ENCODE assay signal across 12 cellular contexts in genomic region chr14:60655114-60655897, GRCh38. TPM values are rescaled to one million over a fixed set of nuclear protein-coding genes. Genes with fewer than 3 reads are reported as not detected.
DNase-seq lines count a peak whose midpoint lies in the region; ATAC-seq and TF ChIP-seq lines count a peak whose summit lies in the region.
"Had no signal": no experiment of that assay in that cellular context is flagged by ENCODE, and none has a peak within 500 bp of the region (broad histone marks: within the 10 kb centered on the region; RNA-seq: fewer than 3 reads in every experiment).

No MANE protein-coding gene starts in this region.

- H3K27me3 Mint-ChIP-seq in activated naive CD4-positive, alpha-beta T cell treated with anti-CD3 and anti-CD28 coated beads, Interleukin-2, amount 50 U/mL, for 24 hours = peaks cover 79% of the 10 kb centered on the region
- H3K27me3 Mint-ChIP-seq in T-helper 17 cell = peaks cover 91% of the 10 kb centered on the region
- H3K27me3 Mint-ChIP-seq in immature natural killer cell (ENCODE audit: low read depth in 3 of 3) = peaks cover 32 to 73% (median 35%) of the 10 kb centered on the region in 3 donors
- H3K27me3 Mint-ChIP-seq in stimulated activated naive B cell treated with anti-CD40 and anti-IgM and Interleukin-4, amounts not matched to agents 10 μg/mL and 1 μg/mL and 100 μg/mL, for 72 hours = peaks cover 75 to 90% of the 10 kb centered on the region in 2 donors

- H3K27ac Mint-ChIP-seq in activated naive CD4-positive, alpha-beta T cell treated with anti-CD3 and anti-CD28 coated beads, Interleukin-2, amount 50 U/mL, for 24 hours = no peak overlapping the region
- H3K27ac Mint-ChIP-seq in T-helper 17 cell = no peak overlapping the region
- no peak overlapping the region for H3K27ac Mint-ChIP-seq in immature natural killer cell
- peak overlapping the region; percentile 84 for H3K27ac Mint-ChIP-seq in stimulated activated naive B cell treated with anti-CD40 and anti-IgM and Interleukin-4, amounts not matched to agents 10 μg/mL and 1 μg/mL and 100 μg/mL, for 72 hours

- ATAC-seq in T-helper 17 cell = no peak
- ATAC-seq in stimulated activated naive B cell treated with anti-CD40 and anti-IgM and Interleukin-4, amounts not matched to agents 10 μg/mL and 1 μg/mL and 100 μg/mL, for 72 hours (replicated peaks) = no peak
- ATAC-seq in HG03469 (IDR thresholded peaks at IDR 0.05; ENCODE audit: unreplicated experiment) = no peak

- peaks cover 56% of the 10 kb centered on the region for H3K4me1 Mint-ChIP-seq in activated naive CD4-positive, alpha-beta T cell treated with anti-CD3 and anti-CD28 coated beads, Interleukin-2, amount 50 U/mL, for 24 hours
- peaks cover 42% of the 10 kb centered on the region for H3K4me1 Mint-ChIP-seq in T-helper 17 cell
- H3K4me1 Mint-ChIP-seq in immature natural killer cell = peaks cover 27 to 32% of the 10 kb centered on the region in 2 donors
- H3K4me1 Mint-ChIP-seq in stimulated activated naive B cell treated with anti-CD40 and anti-IgM and Interleukin-4, amounts not matched to agents 10 μg/mL and 1 μg/mL and 100 μg/mL, for 72 hours = peaks cover 29 to 54% of the 10 kb centered on the region in 2 donors

- DNase-seq in activated naive CD4-positive, alpha-beta T cell treated with Interleukin-2 at 50 U/mL for 16 hours = no peak
- DNase-seq in T-helper 17 cell (no peak), immature natural killer cell (no peak), DMS 273 (lab: John Stamatoyannopoulos, UW; ENCODE audit: unreplicated experiment) (no peak), ovary (no peak)
- no peak for DNase-seq in stimulated activated naive B cell treated with anti-CD40 and anti-IgM and Interleukin-4, amounts not matched to agents 10 μg/mL and 1 μg/mL and 100 μg/mL, for 72 hours
- DNase-seq: caudate nucleus, NCI-H1048, transverse colon had no signal

- H3K4me3 ChIP-seq in ovary = no peak overlapping the region

- peaks cover 4% of the 10 kb centered on the region for H3K4me1 ChIP-seq in ovary (ENCODE audit: insufficient read depth)

- no peak for TF ChIP-seq POLR2A in ovary (IDR thresholded peaks at IDR 0.05)

- H3K36me3 Mint-ChIP-seq in activated naive CD4-positive, alpha-beta T cell treated with anti-CD3 and anti-CD28 coated beads, Interleukin-2, amount 50 U/mL, for 24 hours = peaks cover 2% of the 10 kb centered on the region
- H3K36me3 Mint-ChIP-seq in T-helper 17 cell (ENCODE audit: low read depth) = peaks cover 11% of the 10 kb centered on the region
- peaks cover 0 to 3% (median 0%) of the 10 kb centered on the region in 3 donors for H3K36me3 Mint-ChIP-seq in immature natural killer cell
- peaks cover 12 to 20% of the 10 kb centered on the region in 2 donors for H3K36me3 Mint-ChIP-seq in stimulated activated naive B cell treated with anti-CD40 and anti-IgM and Interleukin-4, amounts not matched to agents 10 μg/mL and 1 μg/mL and 100 μg/mL, for 72 hours

- H3K9me3 Mint-ChIP-seq in activated naive CD4-positive, alpha-beta T cell treated with anti-CD3 and anti-CD28 coated beads, Interleukin-2, amount 50 U/mL, for 24 hours = no peaks in the 10 kb centered on the region
- H3K9me3 Mint-ChIP-seq in immature natural killer cell = peaks cover 0 to 2% (median 0%) of the 10 kb centered on the region in 6 donors
- peaks cover 14 to 17% of the 10 kb centered on the region in 2 donors for H3K9me3 Mint-ChIP-seq in stimulated activated naive B cell treated with anti-CD40 and anti-IgM and Interleukin-4, amounts not matched to agents 10 μg/mL and 1 μg/mL and 100 μg/mL, for 72 hours

- H3K27me3 ChIP-seq in ovary = peaks cover 3% of the 10 kb centered on the region

- intact Hi-C loops in ovary (cut with DNase I) = loop anchor here in 1 of 4 donors (10.0 kb wide), 1 partner anchor 599 kb away; no protein-coding TSS in a partner anchor

- H3K4me3 Mint-ChIP-seq in activated naive CD4-positive, alpha-beta T cell treated with anti-CD3 and anti-CD28 coated beads, Interleukin-2, amount 50 U/mL, for 24 hours = peak overlapping the region; percentile 68
- H3K4me3 Mint-ChIP-seq in T-helper 17 cell (peak overlapping the region; percentile 83), immature natural killer cell (peak overlapping the region; percentile 17 to 77 (median 73))
- peak overlapping the region; percentile 88 to 91 for H3K4me3 Mint-ChIP-seq in stimulated activated naive B cell treated with anti-CD40 and anti-IgM and Interleukin-4, amounts not matched to agents 10 μg/mL and 1 μg/mL and 100 μg/mL, for 72 hours

- no peak overlapping the region for H3K27ac ChIP-seq in ovary
- H3K27ac ChIP-seq: BLaER1 treated with 17β-estradiol and CSF1 and Interleukin-3, amounts not matched to agents 10 nM and 100 nM; transverse colon had no signal

- TF ChIP-seq EP300 in ovary (IDR thresholded peaks at IDR 0.05) = no peak

- no peak for TF ChIP-seq CTCF in ovary (IDR thresholded peaks at IDR 0.05)

- no peaks in the 10 kb centered on the region for H3K36me3 ChIP-seq in ovary
- H3K36me3 ChIP-seq: BLaER1 treated with 17β-estradiol and CSF1 and Interleukin-3, amounts not matched to agents 10 nM and 100 nM; transverse colon had no signal

- 44 to 54% (median 52%) methylated on average over 29 of the region's 29 CpGs for WGBS in ovary, 3 donors

- H3K9me3 ChIP-seq in T-helper 17 cell (ENCODE audit: control insufficient read depth, low read length, poor library complexity, severe bottlenecking) (no peaks in the 10 kb centered on the region), ovary (peaks cover 0 to 5% of the 10 kb centered on the region in 2 donors)
- H3K9me3 ChIP-seq: transverse colon had no signal

RNA-seq across cellular contexts. Expression of gene SIX1, which starts 6.0 kb away (rescaled TPM):
- total RNA-seq in T-helper 17 cell = not detected
- not detected for polyA plus RNA-seq in immature natural killer cell
- under 1 TPM in 6 of 7 donors, not detected in 1; 0.07 to 0.60 (median 0.19) TPM for total RNA-seq in ovary
- polyA plus RNA-seq in ovary = under 1 TPM; 0.06 to 0.92 TPM
